In the genomic region with DNA sequence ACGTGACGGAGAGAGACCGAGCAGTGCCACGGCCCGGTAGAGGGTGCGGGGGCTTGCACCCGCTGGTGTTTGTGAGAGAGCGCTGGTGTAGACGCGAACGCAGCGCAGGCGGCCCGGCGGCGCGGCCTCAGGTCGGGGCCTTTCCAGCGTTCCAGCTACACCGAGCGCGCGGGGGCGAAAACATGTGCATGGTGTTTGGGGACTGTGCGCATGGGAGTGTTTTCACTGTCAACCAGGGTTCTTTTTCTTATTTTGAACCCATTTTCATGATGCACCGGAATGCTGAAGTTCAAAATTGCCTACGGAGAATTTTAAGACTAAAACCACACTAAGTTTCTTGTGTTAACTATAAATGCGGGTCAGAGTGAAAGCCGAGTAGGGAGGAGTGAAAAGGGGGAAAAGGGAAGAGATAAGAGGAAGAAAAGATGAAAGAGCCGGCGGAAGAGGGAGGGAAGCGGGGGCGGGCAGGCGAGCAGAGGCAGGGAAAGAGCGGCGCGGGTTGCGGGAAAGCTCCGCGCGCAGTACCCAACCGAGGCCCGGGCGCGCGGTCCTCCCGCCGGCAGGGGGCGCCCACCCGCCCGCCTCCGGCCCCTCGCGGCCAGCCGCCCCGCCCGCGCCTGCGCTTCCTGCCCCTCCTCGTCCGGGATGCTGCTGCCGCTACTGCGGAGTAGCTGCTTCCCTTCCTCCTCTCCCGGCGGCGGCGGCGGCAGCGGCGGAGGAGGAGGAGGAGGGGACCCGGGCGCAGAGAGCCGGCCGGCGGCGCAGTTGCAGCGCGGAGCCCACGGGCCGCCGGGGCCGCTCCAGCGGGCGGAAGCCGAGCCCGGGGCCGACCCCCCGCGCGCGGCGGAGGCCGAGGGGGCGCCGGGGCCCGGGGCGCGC, we compare ENCODE assay signal across 8 cellular contexts. TPM values are rescaled to one million over a fixed set of nuclear protein-coding genes. Genes with fewer than 3 reads are reported as not detected.
DNase-seq lines count a peak whose midpoint lies in the region; ATAC-seq and TF ChIP-seq lines count a peak whose summit lies in the region.

A gene with protein sequence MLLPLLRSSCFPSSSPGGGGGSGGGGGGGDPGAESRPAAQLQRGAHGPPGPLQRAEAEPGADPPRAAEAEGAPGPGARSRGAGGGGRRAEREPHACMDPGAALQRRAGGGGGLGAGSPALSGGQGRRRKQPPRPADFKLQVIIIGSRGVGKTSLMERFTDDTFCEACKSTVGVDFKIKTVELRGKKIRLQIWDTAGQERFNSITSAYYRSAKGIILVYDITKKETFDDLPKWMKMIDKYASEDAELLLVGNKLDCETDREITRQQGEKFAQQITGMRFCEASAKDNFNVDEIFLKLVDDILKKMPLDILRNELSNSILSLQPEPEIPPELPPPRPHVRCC (plus strand): TSS at position 643 of the 879 bp plus-strand sequence. CDS start 3 bp downstream, at position 646.

- DNase-seq in CD14-positive monocyte (ENCODE audit: low spot score), result peak; percentile 87
- DNase-seq in HT-29 (ENCODE audit: low spot score), result peak; percentile 75
- DNase-seq in NOMO-1 treated with dmso at 0.1 percent for 144 hours (lab: John Stamatoyannopoulos, UW; ENCODE audit: unreplicated experiment), result peak; percentile 72
- DNase-seq in activated CD8-positive, alpha-beta memory T cell treated with anti-CD3 and anti-CD28 coated beads, Interleukin-2, amount 10 ng/mL, durations not matched to agents 7 days and 5 days, result peak; percentile 89
- DNase-seq in endodermal cell, result peak; percentile 92
- DNase-seq in mesothelial cell of epicardium (ENCODE audit: low spot score in 2 of 2, unreplicated experiment in 2 of 2), result peak; percentile 87 to 92
- DNase-seq in stimulated activated CD8-positive, alpha-beta memory T cell treated with anti-CD3 and anti-CD28 coated beads, Interleukin-15, amount 100 ng/mL, for 4 hours (ENCODE audit: low read depth in 2 of 2), result peak; percentile 65 to 78

- H3K4me3 Mint-ChIP-seq in CD14-positive monocyte (peak within 1 kb of the TSS; percentile 88 to 96), endodermal cell (peak within 1 kb of the TSS; percentile 77), mesothelial cell of epicardium (peak within 1 kb of the TSS; percentile 83)
- peak within 1 kb of the TSS; percentile 91 for H3K4me3 Mint-ChIP-seq in activated CD8-positive, alpha-beta memory T cell treated with anti-CD3 and anti-CD28 coated beads, Interleukin-2, amount 10 ng/mL, durations not matched to agents 7 days and 5 days

- no peak within 1 kb of the TSS for H3K27ac ChIP-seq in endodermal cell (ENCODE audit: low read depth, low read length)

- no peaks in the 10 kb centered on the region for H3K9me3 ChIP-seq in endodermal cell (ENCODE audit: control insufficient read depth, low read length)

- peaks cover 7% of the 10 kb centered on the region for H3K27me3 ChIP-seq in endodermal cell (ENCODE audit: control insufficient read depth, insufficient read depth, low read length, poor library complexity, severe bottlenecking)

- H3K4me1 Mint-ChIP-seq in CD14-positive monocyte (peaks cover 47% of the 10 kb centered on the region), endodermal cell (peaks cover 25% of the 10 kb centered on the region), mesothelial cell of epicardium (peaks cover 38% of the 10 kb centered on the region)
- H3K4me1 Mint-ChIP-seq in activated CD8-positive, alpha-beta memory T cell treated with anti-CD3 and anti-CD28 coated beads, Interleukin-2, amount 10 ng/mL, durations not matched to agents 7 days and 5 days, result peaks cover 45% of the 10 kb centered on the region

- H3K27me3 Mint-ChIP-seq in CD14-positive monocyte (ENCODE audit: low read depth in 3 of 3) (peaks cover 5 to 14% (median 8%) of the 10 kb centered on the region in 3 donors), endodermal cell (ENCODE audit: insufficient read depth) (peaks cover 12% of the 10 kb centered on the region), mesothelial cell of epicardium (ENCODE audit: low read depth) (peaks cover 9% of the 10 kb centered on the region)
- peaks cover 16% of the 10 kb centered on the region for H3K27me3 Mint-ChIP-seq in activated CD8-positive, alpha-beta memory T cell treated with anti-CD3 and anti-CD28 coated beads, Interleukin-2, amount 10 ng/mL, durations not matched to agents 7 days and 5 days

- peak within 1 kb of the TSS; percentile 87 to 96 (median 92) for H3K27ac Mint-ChIP-seq in CD14-positive monocyte
- peak within 1 kb of the TSS; percentile 83 for H3K27ac Mint-ChIP-seq in activated CD8-positive, alpha-beta memory T cell treated with anti-CD3 and anti-CD28 coated beads, Interleukin-2, amount 10 ng/mL, durations not matched to agents 7 days and 5 days
- peak within 1 kb of the TSS; percentile 83 for H3K27ac Mint-ChIP-seq in endodermal cell
- peak within 1 kb of the TSS; percentile 83 for H3K27ac Mint-ChIP-seq in mesothelial cell of epicardium

- no peaks in the 10 kb centered on the region for H3K36me3 ChIP-seq in endodermal cell (ENCODE audit: control insufficient read depth, insufficient read depth, low read length)

- intact Hi-C loops in CD14-positive monocyte (cut with micrococcal nuclease), result no loop called here

- H3K9me3 Mint-ChIP-seq in CD14-positive monocyte (peaks cover 0 to 1% (median 0%) of the 10 kb centered on the region in 7 donors), endodermal cell (no peaks in the 10 kb centered on the region), mesothelial cell of epicardium (no peaks in the 10 kb centered on the region)
- H3K9me3 Mint-ChIP-seq in activated CD8-positive, alpha-beta memory T cell treated with anti-CD3 and anti-CD28 coated beads, Interleukin-2, amount 10 ng/mL, durations not matched to agents 7 days and 5 days (ENCODE audit: low read depth), result no peaks in the 10 kb centered on the region

- WGBS in endodermal cell (ENCODE audit: insufficient coverage in 1 of 2, insufficient read length in 1 of 2), 2 experiments, result 5 to 27% methylated on average over 10 to 96 of the region's 98 CpGs

- CTCF ChIA-PET in activated CD8-positive, alpha-beta memory T cell treated with anti-CD3 and anti-CD28 coated beads, Interleukin-2, amount 10 ng/mL, durations not matched to agents 7 days and 5 days (lab: Charles Lee), result interaction anchor here (0.8 to 2.2 kb wide), 4 partner anchors 14 to 24 kb away, joined by 3 to 8 read pairs (median 4); no protein-coding TSS in a partner anchor

- H3K4me1 ChIP-seq in endodermal cell (ENCODE audit: control insufficient read depth, insufficient read depth, low read length), result no peaks in the 10 kb centered on the region

- TF ChIP-seq CTCF in CD14-positive monocyte (IDR thresholded peaks at IDR 0.05) (peak; percentile 91), endodermal cell (conservative IDR thresholded peaks at IDR 0.05) (peak; percentile 84), mesothelial cell of epicardium (IDR thresholded peaks at IDR 0.05; ENCODE audit: unreplicated experiment) (peak; percentile 73)

- H3K9ac ChIP-seq in endodermal cell (ENCODE audit: extremely low read depth, low read length, poor library complexity, severe bottlenecking), result peak within 1 kb of the TSS; percentile 53

- peak; percentile 77 for ATAC-seq in GM19455 (IDR thresholded peaks at IDR 0.05; ENCODE audit: unreplicated experiment)
- ATAC-seq in activated CD8-positive, alpha-beta memory T cell treated with anti-CD3 and anti-CD28 coated beads, Interleukin-2, amount 10 ng/mL, durations not matched to agents 7 days and 5 days, result peak; percentile 94

- H3K36me3 Mint-ChIP-seq in CD14-positive monocyte (peaks cover 13 to 14% of the 10 kb centered on the region in 2 donors), endodermal cell (ENCODE audit: low read depth) (peaks cover 8% of the 10 kb centered on the region), mesothelial cell of epicardium (no peaks in the 10 kb centered on the region)
- H3K36me3 Mint-ChIP-seq in activated CD8-positive, alpha-beta memory T cell treated with anti-CD3 and anti-CD28 coated beads, Interleukin-2, amount 10 ng/mL, durations not matched to agents 7 days and 5 days, result peaks cover 16% of the 10 kb centered on the region

- H3K4me3 ChIP-seq in endodermal cell (ENCODE audit: low read length), result peak within 1 kb of the TSS; percentile 86

RNA-seq across cellular contexts. Expression of the gene that starts here (rescaled TPM):
- polyA plus RNA-seq in CD14-positive monocyte, result under 1 TPM; 0.15 to 0.16 TPM
- 21.8 and 24.9 TPM in 2 replicates for total RNA-seq in HT-29 (2014; rRNA removed; shearing (Covaris generic))
- 10 to 100 TPM; 13.6 to 15.2 TPM for total RNA-seq in activated CD8-positive, alpha-beta memory T cell treated with anti-CD3 and anti-CD28 coated beads, Interleukin-2, amount 10 ng/mL, durations not matched to agents 7 days and 5 days
- total RNA-seq in endodermal cell, result 10 to 100 TPM; 22.0 to 27.0 TPM
- polyA plus RNA-seq in endodermal cell (2013, experiment 1 of 2), result 26.2 TPM
- 26.1 TPM for polyA plus RNA-seq in endodermal cell (2013, experiment 2 of 2)
- total RNA-seq in mesothelial cell of epicardium, result 31.7 to 33.2 TPM (median 33.0 TPM) in 3 replicates

Comparison
In these comparisons a context has a peak if more than half of its experiments do, and no peak if none do; other contexts are left out.
1. Peak in DNase-seq in CD14-positive monocyte; RNA of the gene not detected or under 1 TPM.